In genomic region chr16:1487395-1488053, GRCh38 we compare ENCODE assay signal across 1 cellular context.
TF ChIP-seq lines count a peak whose summit lies in the region.

No MANE protein-coding gene starts in this region.

TF ChIP-seq in H1, 55 proteins besides CTCF, POLR2A, EP300 and RAD21:
- TF ChIP-seq, protein P1, sequence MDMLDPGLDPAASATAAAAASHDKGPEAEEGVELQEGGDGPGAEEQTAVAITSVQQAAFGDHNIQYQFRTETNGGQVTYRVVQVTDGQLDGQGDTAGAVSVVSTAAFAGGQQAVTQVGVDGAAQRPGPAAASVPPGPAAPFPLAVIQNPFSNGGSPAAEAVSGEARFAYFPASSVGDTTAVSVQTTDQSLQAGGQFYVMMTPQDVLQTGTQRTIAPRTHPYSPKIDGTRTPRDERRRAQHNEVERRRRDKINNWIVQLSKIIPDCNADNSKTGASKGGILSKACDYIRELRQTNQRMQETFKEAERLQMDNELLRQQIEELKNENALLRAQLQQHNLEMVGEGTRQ (IDR thresholded peaks at IDR 0.05; ENCODE audit: low read length) = no peak
- TF ChIP-seq MAX (IDR thresholded peaks at IDR 0.05) (no peak), ZNF274 (IDR thresholded peaks at IDR 0.05; ENCODE audit: borderline replicate concordance, extremely low read depth, low read length) (no peak), PHF8 (conservative IDR thresholded peaks at IDR 0.05; ENCODE audit: low read depth, low read length) (no peak), CHD7 (IDR thresholded peaks at IDR 0.05; ENCODE audit: insufficient replicate concordance, low read length) (no peak), SP2 (IDR thresholded peaks at IDR 0.05; ENCODE audit: low read length) (no peak)
